Comparison of ENCODE assay signal across 12 cellular contexts in genomic region chr12:29350080-29350479, GRCh38. TPM values are rescaled to one million over a fixed set of nuclear protein-coding genes. Genes with fewer than 3 reads are reported as not detected.
A peak's percentile ranks its signal among the peaks of the same experiment; 100 is the strongest.
DNase-seq lines count a peak whose midpoint lies in the region; ATAC-seq and TF ChIP-seq lines count a peak whose summit lies in the region.
"Had no signal": no experiment of that assay in that cellular context is flagged by ENCODE, and none has a peak within 500 bp of the region (broad histone marks: within the 10 kb centered on the region; RNA-seq: fewer than 3 reads in every experiment).

No MANE protein-coding gene starts in this region.

- TF ChIP-seq CTCF in NB4 (IDR thresholded peaks at IDR 0.05; ENCODE audit: low read depth, low read length), result no peak
- no peak for TF ChIP-seq CTCF in astrocyte of the spinal cord (IDR thresholded peaks at IDR 0.05; ENCODE audit: low read depth, low read length)

- DNase-seq in ELR (ENCODE audit: low read depth), result peak; percentile 20
- DNase-seq in NB4 (ENCODE audit: low read depth), result peak; percentile 25
- peak; percentile 39 for DNase-seq in astrocyte of the spinal cord (ENCODE audit: low read depth, low spot score)
- no peak for DNase-seq in left colon
- no peak for DNase-seq in stimulated activated CD4-positive, alpha-beta T cell treated with anti-CD3 and anti-CD28 coated beads, Interleukin-15, amount 100 ng/mL, for 24 hours
- DNase-seq in NAMALWA (ENCODE audit: low spot score), result no peak
- DNase-seq: activated CD4-positive, alpha-beta T cell treated with anti-CD3 and anti-CD28 coated beads for 4 hours; activated naive CD4-positive, alpha-beta T cell treated with anti-CD3 and anti-CD28 coated beads, Interleukin-2, amount 50 U/mL, for 16 hours; Kasumi-1 had no signal

- ATAC-seq in left colon (peak; percentile 33), HG03196 (IDR thresholded peaks at IDR 0.05; ENCODE audit: unreplicated experiment) (no peak), GM21528 (IDR thresholded peaks at IDR 0.05; ENCODE audit: low FRiP score, unreplicated experiment) (no peak)

- intact Hi-C loops in left colon (cut with DNase I, micrococcal nuclease), result no loop called here

- no peak for TF ChIP-seq POLR2A in NB4 (IDR thresholded peaks at IDR 0.05; ENCODE audit: extremely low read depth, insufficient read length)

- in situ Hi-C loops in astrocyte of the spinal cord (cut with HindIII; ENCODE audit: low sequenced_read_pairs), result no loop called here

- no peak overlapping the region for H3K4me3 ChIP-seq in NB4 (ENCODE audit: low read depth, low read length)
- H3K4me3 ChIP-seq in astrocyte of the spinal cord (ENCODE audit: low read depth, low read length), result no peak overlapping the region
- H3K4me3 ChIP-seq: lung had no signal

RNA-seq across cellular contexts. Expression of gene ERGIC2, which starts 30.9 kb away (rescaled TPM):
- 10 to 100 TPM; 33.7 to 46.8 TPM for total RNA-seq in left colon

Comparison
In these comparisons a context has a peak if more than half of its experiments do, and no peak if none do; other contexts are left out.
1. DNase-seq: peak in ELR (single experiment), NB4 (single experiment) and astrocyte of the spinal cord (single experiment); none in left colon (0 of 2), stimulated activated CD4-positive, alpha-beta T cell treated with anti-CD3 and anti-CD28 coated beads, Interleukin-15, amount 100 ng/mL, for 24 hours (single experiment) and NAMALWA (single experiment).